Comparison of ENCODE assay signal across 8 cellular contexts in genomic region chr3:127822836-127823589, GRCh38. TPM values are rescaled to one million over a fixed set of nuclear protein-coding genes. Genes with fewer than 3 reads are reported as not detected.
DNase-seq lines count a peak whose midpoint lies in the region; ATAC-seq and TF ChIP-seq lines count a peak whose summit lies in the region.

No MANE protein-coding gene starts in this region.

- H3K36me3 ChIP-seq in GM23338 (ENCODE audit: insufficient read depth): no peaks in the 10 kb centered on the region

- H3K27me3 Mint-ChIP-seq in GM23338 (ENCODE audit: insufficient read depth, low read depth, poor library complexity) (peaks cover 30% of the 10 kb centered on the region), endothelial cell (ENCODE audit: unreplicated experiment) (peaks cover 11% of the 10 kb centered on the region)

- peaks cover 3% of the 10 kb centered on the region; the same call in 1 of the 3 replicates for H3K36me3 Mint-ChIP-seq in GM23338 (ENCODE audit: low read depth)
- peaks cover 3% of the 10 kb centered on the region for H3K36me3 Mint-ChIP-seq in endothelial cell (ENCODE audit: low read depth, unreplicated experiment)

- POLR2A ChIA-PET in RWPE1 (lab: Yijun Ruan, JAX; ENCODE audit: low non-redundant PET): no interaction called here

- peaks cover 27% of the 10 kb centered on the region for H3K4me1 Mint-ChIP-seq in GM23338
- peaks cover 5% of the 10 kb centered on the region for H3K4me1 Mint-ChIP-seq in endothelial cell (ENCODE audit: unreplicated experiment)

- H3K4me3 Mint-ChIP-seq in GM23338 (peak overlapping the region; percentile 85), endothelial cell (ENCODE audit: unreplicated experiment) (peak overlapping the region; percentile 91)

- H4K20me1 ChIP-seq in GM23338 (replicated peaks; ENCODE audit: insufficient read depth): no peaks in the 10 kb centered on the region

- peaks cover 5% of the 10 kb centered on the region; the same call in 2 of the 3 replicates for H3K9me3 Mint-ChIP-seq in GM23338
- H3K9me3 Mint-ChIP-seq in endothelial cell (ENCODE audit: unreplicated experiment): no peaks in the 10 kb centered on the region

- H3K27me3 ChIP-seq in GM23338 (ENCODE audit: insufficient read depth) (peaks cover 29% of the 10 kb centered on the region), mononuclear cell (ENCODE audit: insufficient read depth, low read length) (peaks cover 8% of the 10 kb centered on the region)

- H3F3A ChIP-seq in GM23338 (replicated peaks; ENCODE audit: low read depth): no peaks in the 10 kb centered on the region

- peak overlapping the region; percentile 96 for H3K4me2 ChIP-seq in GM23338

- no peak for TF ChIP-seq CTCF in GM23338 (conservative IDR thresholded peaks at IDR 0.05; ENCODE audit: low read depth in 2 of 2)
- peak; percentile 25 for TF ChIP-seq CTCF in RWPE1 (conservative IDR thresholded peaks at IDR 0.05; ENCODE audit: low read depth)
- no peak for TF ChIP-seq CTCF in endothelial cell (IDR thresholded peaks at IDR 0.05; ENCODE audit: unreplicated experiment)

- DNase-seq in NCI-H2227 (lab: John Stamatoyannopoulos, UW; ENCODE audit: unreplicated experiment) (peak; percentile 42), NCI-H2227 treated with DMSO at 0.1 percent for 48 hours (lab: John Stamatoyannopoulos, UW) (no peak), GM23338 (ENCODE audit: low spot score) (peak; percentile 30), RWPE1 (ENCODE audit: low spot score) (no peak), endothelial cell (ENCODE audit: low spot score) (peak; percentile 24), ureter (ENCODE audit: low spot score) (peak; percentile 66), SHP77 treated with DMSO at 0.1 percent for 48 hours (lab: John Stamatoyannopoulos, UW) (no peak)

- H3K4me1 ChIP-seq in GM23338 (ENCODE audit: insufficient read depth): peaks cover 34% of the 10 kb centered on the region
- H3K4me1 ChIP-seq in mononuclear cell (ENCODE audit: insufficient read depth, low read length): peaks cover 36% of the 10 kb centered on the region

- H3K9me3 ChIP-seq in mononuclear cell (ENCODE audit: low read depth, low read length): peaks cover 5% of the 10 kb centered on the region

- H3K27ac Mint-ChIP-seq in GM23338 (no peak overlapping the region), endothelial cell (ENCODE audit: unreplicated experiment) (no peak overlapping the region)

- H3K4me3 ChIP-seq in GM23338 (peak overlapping the region; percentile 86), mononuclear cell (ENCODE audit: low read length) (peak overlapping the region; percentile 49)

- no peak overlapping the region for H3K27ac ChIP-seq in GM23338 (ENCODE audit: low read depth)
- peak overlapping the region; percentile 73 for H3K27ac ChIP-seq in RWPE1

- CTCF ChIA-PET in RWPE1 (lab: Yijun Ruan, JAX): interaction anchor here (1.6 kb wide), 1 partner anchor 10 kb away, joined by 5 read pairs; no protein-coding TSS in a partner anchor

- peak; percentile 53 for ATAC-seq in GM23338

- H2AFZ ChIP-seq in GM23338: peak overlapping the region; percentile 99

- H3K79me2 ChIP-seq in GM23338 (replicated peaks; ENCODE audit: insufficient read depth): no peaks in the 10 kb centered on the region

- peaks cover 3% of the 10 kb centered on the region; the same call in 1 of the 2 replicates for H3K9me2 ChIP-seq in GM23338 (ENCODE audit: insufficient read depth)

TF ChIP-seq in GM23338, 12 proteins besides CTCF, POLR2A, EP300 and RAD21:
- TF ChIP-seq EZH2phosphoT487 (IDR thresholded peaks at IDR 0.05; ENCODE audit: unreplicated experiment) (no peak), NANOG (IDR thresholded peaks at IDR 0.05; ENCODE audit: borderline replicate concordance) (no peak), STAT1 (IDR thresholded peaks at IDR 0.05; ENCODE audit: unreplicated experiment) (no peak), ZNF462 (CRISPR knock-in tag; IDR thresholded peaks at IDR 0.05) (no peak), POLR2AphosphoS5 (IDR thresholded peaks at IDR 0.05; ENCODE audit: low read depth) (no peak), CREB1 (CRISPR knock-in tag; IDR thresholded peaks at IDR 0.05; ENCODE audit: low read depth) (no peak), EZH2 (IDR thresholded peaks at IDR 0.05; ENCODE audit: low read depth, unreplicated experiment) (no peak), ZNF331 (CRISPR knock-in tag; IDR thresholded peaks at IDR 0.05; ENCODE audit: low read depth) (no peak)
TF ChIP-seq in GM23338: peak in this region for 0.

RNA-seq across cellular contexts. Expression of gene MGLL, which starts 0.7 kb away (rescaled TPM):
- 0.62 and 0.83 TPM in 2 replicates for total RNA-seq in GM23338 (2014; rRNA removed; shearing (Covaris generic))
- polyA plus RNA-seq in GM23338 (2016; fragmentation: Nextera tagmentation; extraction: Ambion mirVana): 0.71 and 1.3 TPM in 2 replicates
- total RNA-seq in endothelial cell (ENCODE audit: unreplicated experiment) (0.97 TPM), mononuclear cell (10.7 TPM), ureter (75.1 TPM)

Comparison
In these comparisons a context has a peak if more than half of its experiments do, and no peak if none do; other contexts are left out.
1. DNase-seq: peak in NCI-H2227 (single experiment), GM23338 (single experiment), endothelial cell (single experiment) and ureter (single experiment); none in NCI-H2227 treated with DMSO at 0.1 percent for 48 hours (single experiment), RWPE1 (single experiment) and SHP77 treated with DMSO at 0.1 percent for 48 hours (single experiment).